In the genomic region with DNA sequence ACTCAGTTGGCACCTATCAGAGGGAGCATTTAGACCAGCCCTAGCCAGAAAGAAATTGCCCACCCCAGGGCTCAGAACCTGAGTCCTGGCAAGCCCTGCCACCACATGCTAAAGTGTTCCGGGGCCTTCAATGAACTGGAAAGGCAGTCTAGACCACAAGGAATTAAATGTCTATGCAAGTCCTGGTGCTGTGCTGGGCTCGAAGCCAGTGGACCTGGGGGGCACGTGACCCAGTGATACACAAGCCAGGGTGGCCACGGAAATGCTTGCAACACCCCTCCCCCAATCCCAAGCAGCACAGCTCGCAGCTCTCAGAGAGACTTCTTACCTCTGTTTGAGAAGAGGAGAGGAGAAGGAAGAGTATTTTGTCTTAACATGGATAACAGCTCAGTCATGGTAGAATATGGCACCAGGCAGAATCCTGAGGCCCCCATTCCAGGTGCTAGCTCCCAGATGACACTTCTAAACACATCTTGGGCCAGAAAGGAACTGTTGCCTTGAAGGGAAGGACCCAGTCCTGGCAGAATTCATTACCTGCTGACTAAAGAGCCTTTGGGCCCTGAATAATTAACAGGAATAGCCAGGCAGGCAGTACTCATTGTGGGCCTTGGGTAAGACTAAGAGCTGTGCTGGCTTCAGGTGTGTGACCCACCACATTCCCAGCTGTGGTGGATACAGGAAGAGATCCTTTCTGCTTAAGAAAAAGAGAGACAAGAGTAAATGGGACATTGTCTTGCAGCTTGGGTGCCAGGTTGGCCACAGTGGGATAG, we compare ENCODE assay signal across 20 cellular contexts.
"Had no signal": no experiment of that assay in that cellular context is flagged by ENCODE, and none has a peak within 500 bp of the region (broad histone marks: within the 10 kb centered on the region; RNA-seq: fewer than 3 reads in every experiment).

No MANE protein-coding gene starts in this region.

- H3K36me3 ChIP-seq: brain microvascular endothelial cell, uterus had no signal

- H3K4me1 ChIP-seq: gastroesophageal sphincter, left lung, tibial artery, uterus had no signal

- H3K27ac Mint-ChIP-seq: activated CD4-positive, alpha-beta T cell treated with anti-CD3 and anti-CD28 coated beads, Interleukin-2, amount 10 ng/mL, durations not matched to agents 7 days and 5 days; activated naive CD4-positive, alpha-beta T cell treated with anti-CD3 and anti-CD28 coated beads, Interleukin-2, amount 10 ng/mL, durations not matched to agents 7 days and 5 days; nephron; T-helper 2 cell treated with Interferon-gamma antibody and Interleukin-4, amounts not matched to agents 5 μg/mL and 100 μg/mL, for 36 hours had no signal

- ATAC-seq: gastroesophageal sphincter, left lung, right cardiac atrium had no signal

- H3K9me3 ChIP-seq: tibial artery had no signal

- H3K4me1 Mint-ChIP-seq: activated CD4-positive, alpha-beta T cell treated with anti-CD3 and anti-CD28 coated beads, Interleukin-2, amount 10 ng/mL, durations not matched to agents 7 days and 5 days; nephron had no signal

- H3K4me3 Mint-ChIP-seq: activated CD4-positive, alpha-beta T cell treated with anti-CD3 and anti-CD28 coated beads, Interleukin-2, amount 10 ng/mL, durations not matched to agents 7 days and 5 days; activated naive CD4-positive, alpha-beta T cell treated with anti-CD3 and anti-CD28 coated beads, Interleukin-2, amount 10 ng/mL, durations not matched to agents 7 days and 5 days; nephron; T-helper 2 cell treated with Interferon-gamma antibody and Interleukin-4, amounts not matched to agents 5 μg/mL and 100 μg/mL, for 36 hours had no signal

- H3K27me3 ChIP-seq: brain microvascular endothelial cell, gastroesophageal sphincter, left lung, tibial artery, uterus had no signal

- FAIRE-seq: small intestine had no signal

- H3K27ac ChIP-seq: brain microvascular endothelial cell, gastroesophageal sphincter, left lung, tibial artery, uterus had no signal

- H3K4me3 ChIP-seq: gastroesophageal sphincter, left lung, tibial artery, uterus had no signal

- DNase-seq: activated CD4-positive, alpha-beta T cell treated with anti-CD3 and anti-CD28 coated beads, Interleukin-2, amount 10 ng/mL, durations not matched to agents 7 days and 5 days; activated CD4-positive, CD25-positive, alpha-beta regulatory T cell; activated naive CD4-positive, alpha-beta T cell treated with anti-CD3 and anti-CD28 coated beads, Interleukin-2, amount 10 ng/mL, durations not matched to agents 7 days and 5 days; activated T-cell treated with anti-CD3 and anti-CD28 coated beads, Interleukin-2, amount 50 U/mL, for 1 hour; brain microvascular endothelial cell; effector CD8-positive, alpha-beta T cell; islet precursor cell; left lung; mammary epithelial cell; right cardiac atrium; small intestine; stimulated activated CD4-positive, alpha-beta T cell treated with anti-CD3 and anti-CD28 coated beads, Interleukin-4, amount 100 ng/mL, for 24 hours; stimulated activated naive CD4-positive, alpha-beta T cell; SW 1271; tibial artery; uterus had no signal

- H3K27me3 Mint-ChIP-seq: activated CD4-positive, alpha-beta T cell treated with anti-CD3 and anti-CD28 coated beads, Interleukin-2, amount 10 ng/mL, durations not matched to agents 7 days and 5 days; activated naive CD4-positive, alpha-beta T cell treated with anti-CD3 and anti-CD28 coated beads, Interleukin-2, amount 10 ng/mL, durations not matched to agents 7 days and 5 days; progenitor cell of endocrine pancreas had no signal
